19 cellular contexts compared by ENCODE assay signal in the genomic region with DNA sequence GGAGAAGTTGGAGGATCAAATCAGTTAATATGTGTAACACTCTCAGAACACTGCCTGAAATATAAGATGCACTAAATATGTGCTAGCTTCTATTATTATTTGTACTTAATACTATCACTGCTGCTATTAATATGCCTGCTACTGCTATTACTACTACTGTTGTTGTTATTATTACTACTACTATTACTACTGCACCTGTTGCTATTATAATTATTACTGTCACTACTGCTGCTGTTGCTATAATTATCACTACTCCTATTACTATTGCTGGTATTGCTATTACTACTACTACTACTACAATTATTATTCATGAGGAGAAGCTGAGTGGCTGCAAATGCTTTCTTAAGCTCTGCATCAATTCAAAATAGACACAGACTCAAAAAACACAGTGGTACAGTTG. TPM values are rescaled to one million over a fixed set of nuclear protein-coding genes. Genes with fewer than 3 reads are reported as not detected.
DNase-seq lines count a peak whose midpoint lies in the region; ATAC-seq and TF ChIP-seq lines count a peak whose summit lies in the region.
"Had no signal": no experiment of that assay in that cellular context is flagged by ENCODE, and none has a peak within 500 bp of the region (broad histone marks: within the 10 kb centered on the region; RNA-seq: fewer than 3 reads in every experiment).

No MANE protein-coding gene starts in this region.

- H3K9me2 ChIP-seq in MM.1S (replicated peaks; ENCODE audit: insufficient read depth, low read length), result no peaks in the 10 kb centered on the region

- no peaks in the 10 kb centered on the region for H3K27me3 ChIP-seq in psoas muscle (ENCODE audit: insufficient read depth in 3 of 3, low read length in 2 of 3)
- no peaks in the 10 kb centered on the region for H3K27me3 ChIP-seq in MM.1S (replicated peaks; ENCODE audit: insufficient read depth, low read length)
- H3K27me3 ChIP-seq: BE2C had no signal

- H3K27ac ChIP-seq in psoas muscle (no peak overlapping the region), MM.1S (ENCODE audit: low read length) (no peak overlapping the region)
- H3K27ac ChIP-seq: C4-2B, GM23248 had no signal

- H3F3A ChIP-seq in MM.1S (ENCODE audit: insufficient read depth, low read length), result no peaks in the 10 kb centered on the region

- TF ChIP-seq CTCF in psoas muscle (IDR thresholded peaks at IDR 0.05) (no peak), MM.1S (IDR thresholded peaks at IDR 0.05; ENCODE audit: low read length) (no peak)

- H3K4me1 ChIP-seq in psoas muscle (peaks cover 6% of the 10 kb centered on the region), MM.1S (ENCODE audit: low read length) (no peaks in the 10 kb centered on the region)
- H3K4me1 ChIP-seq: BE2C had no signal

- H4K20me1 ChIP-seq in MM.1S (ENCODE audit: insufficient read depth, low read length), result no peaks in the 10 kb centered on the region

- H3K36me3 ChIP-seq in psoas muscle (ENCODE audit: insufficient read depth in 1 of 2, low read depth in 1 of 2), result no peaks in the 10 kb centered on the region
- H3K36me3 ChIP-seq in MM.1S (replicated peaks; ENCODE audit: insufficient read depth, low read length), result no peaks in the 10 kb centered on the region
- H3K36me3 ChIP-seq: BE2C had no signal

- ATAC-seq in GM19351 (IDR thresholded peaks at IDR 0.05; ENCODE audit: unreplicated experiment) (peak; percentile 68), HG02870 (IDR thresholded peaks at IDR 0.05; ENCODE audit: unreplicated experiment) (peak; percentile 90), HG03280 (IDR thresholded peaks at IDR 0.05; ENCODE audit: unreplicated experiment) (peak; percentile 60), psoas muscle (peak in 3 of 4 donors; percentile 24 to 58 (median 44)), GM21360 (IDR thresholded peaks at IDR 0.05; ENCODE audit: unreplicated experiment) (no peak), GM18868 (IDR thresholded peaks at IDR 0.05; ENCODE audit: unreplicated experiment) (no peak)
- ATAC-seq: A549, HCT116, K562 had no signal

- DNase-seq in psoas muscle, result no peak
- DNase-seq in activated gamma-delta T cell treated with Interleukin-2 at 50 U/mL for 16 hours, result no peak
- no peak for DNase-seq in MM.1S
- DNase-seq: BE2C; CD4-positive, alpha-beta memory T cell; DMS79; GM23248; Karpas-422 had no signal

- H3K9ac ChIP-seq in MM.1S (ENCODE audit: low read length), result no peak overlapping the region
- H3K9ac ChIP-seq: GM23248 had no signal

- no peak overlapping the region for H2AFZ ChIP-seq in MM.1S (ENCODE audit: low read length)
- H2AFZ ChIP-seq: GM23248 had no signal

- intact Hi-C loops in psoas muscle (cut with DNase I), result no loop called here

- H3K4me2 ChIP-seq in MM.1S (ENCODE audit: low read depth, low read length), result no peak overlapping the region
- H3K4me2 ChIP-seq: A549 had no signal

- H3K79me2 ChIP-seq in MM.1S (ENCODE audit: low read length), result no peaks in the 10 kb centered on the region

- H3K4me3 ChIP-seq in psoas muscle, result no peak overlapping the region
- no peak overlapping the region for H3K4me3 ChIP-seq in MM.1S (ENCODE audit: low read length)
- H3K4me3 ChIP-seq: A549, GM23248, K562 had no signal

- H3K9me3 ChIP-seq in psoas muscle, result no peaks in the 10 kb centered on the region
- H3K9me3 ChIP-seq in MM.1S (replicated peaks; ENCODE audit: insufficient read depth, low read length), result no peaks in the 10 kb centered on the region
- H3K9me3 ChIP-seq: A549, BE2C had no signal

RNA-seq across cellular contexts. Expression of a gene that starts 16.7 kb away (rescaled TPM):
- total RNA-seq in psoas muscle, result not detected
- polyA plus RNA-seq in psoas muscle, result not detected
- total RNA-seq: CD4-positive, alpha-beta memory T cell; G401; GM23248; K562 had no signal
- polyA plus RNA-seq: AG04450; CD4-positive, alpha-beta memory T cell; GM23248; K562 had no signal

RNA-seq across cellular contexts. Expression of a gene that starts 31.0 kb away (rescaled TPM):
- 10 to 100 TPM in 3 of 4 donors, 1 to 10 TPM in 1; 6.5 to 75.3 (median 55.2) TPM for total RNA-seq in psoas muscle
- 100 to 1,000 TPM in 1 of 3 donors, 10 to 100 TPM in 2; 10.8 to 604 (median 12.9) TPM for polyA plus RNA-seq in psoas muscle
- total RNA-seq: G401 had no signal

Comparison
In these comparisons a context has a peak if more than half of its experiments do, and no peak if none do; other contexts are left out.
1. ATAC-seq: peak in GM19351 (single experiment), HG02870 (single experiment), HG03280 (single experiment) and psoas muscle (3 of 4); none in GM21360 (single experiment) and GM18868 (single experiment).